Comparison of ENCODE assay signal across 22 cellular contexts in the genomic region with DNA sequence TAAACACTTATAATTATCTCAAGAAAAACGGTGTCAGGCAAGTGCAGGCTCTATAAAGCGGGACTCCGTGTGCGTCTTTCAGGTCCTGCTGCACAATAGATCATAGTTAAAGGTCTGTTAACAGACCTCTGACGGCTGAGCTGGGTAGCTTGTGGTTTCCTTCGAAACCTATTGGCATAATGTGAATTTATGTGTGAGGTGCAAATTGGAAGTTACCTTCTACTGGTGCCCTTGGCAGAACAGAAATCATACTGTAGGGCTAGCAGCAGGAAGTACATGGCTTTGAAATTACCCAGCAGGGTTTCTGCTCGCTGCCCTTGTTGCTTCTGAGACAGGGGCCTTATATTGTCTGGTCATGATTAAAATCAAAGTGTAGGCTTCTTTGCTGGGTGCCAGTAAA.
DNase-seq lines count a peak whose midpoint lies in the region; ATAC-seq and TF ChIP-seq lines count a peak whose summit lies in the region.
"Had no signal": no experiment of that assay in that cellular context is flagged by ENCODE, and none has a peak within 500 bp of the region (broad histone marks: within the 10 kb centered on the region; RNA-seq: fewer than 3 reads in every experiment).

No MANE protein-coding gene starts in this region.

- peak in 1 of 2 experiments; percentile 59; a peak in 1 of 4 replicates for TF ChIP-seq EP300 in SK-N-SH (IDR thresholded peaks at IDR 0.05; ENCODE audit: borderline replicate concordance in 1 of 2, low read depth in 1 of 2, low read length in 1 of 2)

- H3K27me3 ChIP-seq in BE2C, result no peaks in the 10 kb centered on the region
- no peaks in the 10 kb centered on the region for H3K27me3 ChIP-seq in SK-N-SH (ENCODE audit: insufficient read depth)
- no peaks in the 10 kb centered on the region for H3K27me3 ChIP-seq in left ventricle myocardium inferior (ENCODE audit: low read depth)
- H3K27me3 ChIP-seq: SJCRH30 had no signal

- TF ChIP-seq RAD21 in SK-N-SH (IDR thresholded peaks at IDR 0.05; ENCODE audit: low read length), result peak; percentile 8; the same call in 1 of the 2 replicates

- H2AFZ ChIP-seq in SK-N-SH (ENCODE audit: low read depth), result no peak overlapping the region; the same call in 1 of the 2 replicates
- H2AFZ ChIP-seq: GM23248, PC-9 had no signal

- no peaks in the 10 kb centered on the region for H3F3A ChIP-seq in SK-N-SH (replicated peaks; ENCODE audit: insufficient read depth)

- peaks cover 49% of the 10 kb centered on the region for H3K4me1 ChIP-seq in BE2C
- H3K4me1 ChIP-seq in SK-N-SH (ENCODE audit: control insufficient read depth in 1 of 2, insufficient read depth in 2 of 2, low read depth in 1 of 2, low read length in 1 of 2), result peaks cover 0 to 27% of the 10 kb centered on the region in 2 experiments; a peak in 2 of 4 replicates
- H3K4me1 ChIP-seq in left ventricle myocardium inferior, result no peaks in the 10 kb centered on the region
- H3K4me1 ChIP-seq: A549, SJCRH30 had no signal

- CTCF ChIA-PET in SK-N-SH (lab: Yijun Ruan, JAX) (interaction anchor here (0.5 to 3.3 kb wide), 5 partner anchors 12 to 244 kb away, joined by 3 to 22 read pairs (median 3); no protein-coding TSS in a partner anchor), HEK293T (lab: Yijun Ruan, JAX) (no interaction called here)

- H3K4me3 ChIP-seq in BE2C (ENCODE audit: low read depth, low read length) (0 out of 2 replicates have a peak overlapping the region, but pooled peaks have one; percentile 1), SK-N-SH (ENCODE audit: low read depth in 2 of 2, low read length in 1 of 2) (no peak overlapping the region; a peak in 1 of 4 replicates), left ventricle myocardium inferior (peak overlapping the region; percentile 48)
- H3K4me3 ChIP-seq: A549, GM23248, PC-9, SJCRH30 had no signal

- POLR2A ChIA-PET in SK-N-SH (lab: Yijun Ruan, JAX), result interaction anchor here (1.4 to 3.3 kb wide), 7 partner anchors 184 to 229 kb away, joined by 4 to 30 read pairs (median 12); a partner anchor contains a TSS
- POLR2A ChIA-PET in HEK293T (lab: Yijun Ruan, JAX), result no interaction called here

- H3K9me3 ChIP-seq in BE2C (peaks cover 2% of the 10 kb centered on the region; the same call in 1 of the 2 replicates), SK-N-SH (no peaks in the 10 kb centered on the region), left ventricle myocardium inferior (replicated peaks) (peaks cover 18% of the 10 kb centered on the region)
- H3K9me3 ChIP-seq: A549, SJCRH30 had no signal

- DNase-seq in BE2C (no peak), SK-N-SH (no peak), left ventricle myocardium inferior (no peak), HEK293T (ENCODE audit: extremely low spot score) (no peak)
- no peak for DNase-seq in activated naive CD4-positive, alpha-beta T cell treated with Interleukin-2 at 50 U/mL for 16 hours
- DNase-seq: C1 segment of cervical spinal cord; CD8-positive, alpha-beta memory T cell; DMS79; GM23248; HCEC 1CT; KBM-7; NCI-H146; NCI-H2171 treated with DMSO at 0.1 percent for 48 hours; NCI-H774; PC-9; SJCRH30 had no signal

- H3K27ac ChIP-seq in SK-N-SH (ENCODE audit: low read depth in 2 of 2, low read length in 1 of 2), result peak overlapping the region in 1 of 2 experiments; percentile 96; a peak in 2 of 4 replicates
- H3K27ac ChIP-seq in left ventricle myocardium inferior (replicated peaks), result peak overlapping the region; percentile 87
- H3K27ac ChIP-seq: A549, GM23248, PC-9, RWPE1, SJCRH30 had no signal

- no peaks in the 10 kb centered on the region for H3K79me2 ChIP-seq in SK-N-SH (ENCODE audit: insufficient read depth)

- intact Hi-C loops in left ventricle myocardium inferior (cut with micrococcal nuclease), result loop anchor here (10.0 kb wide), 2 partner anchors 62 to 202 kb away; no protein-coding TSS in a partner anchor

- H4K20me1 ChIP-seq in SK-N-SH (ENCODE audit: insufficient read depth), result no peaks in the 10 kb centered on the region

- H3K9ac ChIP-seq in SK-N-SH, result no peak overlapping the region
- H3K9ac ChIP-seq: GM23248 had no signal

- H3K36me3 ChIP-seq in BE2C, result no peaks in the 10 kb centered on the region
- no peaks in the 10 kb centered on the region for H3K36me3 ChIP-seq in SK-N-SH (replicated peaks in 1 of 2; ENCODE audit: control insufficient read depth in 1 of 2, insufficient read depth in 2 of 2, low read length in 1 of 2)
- no peaks in the 10 kb centered on the region for H3K36me3 ChIP-seq in left ventricle myocardium inferior
- H3K36me3 ChIP-seq: SJCRH30 had no signal

- WGBS in SK-N-SH (ENCODE audit: low lambda C conversion rate), result 65% methylated on average over 7 of the region's 7 CpGs

- TF ChIP-seq CTCF in BE2C (IDR thresholded peaks at IDR 0.05; ENCODE audit: low read depth, low read length) (no peak), SK-N-SH (IDR thresholded peaks at IDR 0.05) (no peak), left ventricle myocardium inferior (IDR thresholded peaks at IDR 0.05; ENCODE audit: borderline replicate concordance) (no peak)

- no peak overlapping the region for H3K4me2 ChIP-seq in SK-N-SH
- H3K4me2 ChIP-seq: A549, PC-9 had no signal

- ATAC-seq in HG03432 (IDR thresholded peaks at IDR 0.05; ENCODE audit: unreplicated experiment), result peak; percentile 61
- ATAC-seq in HG03196 (IDR thresholded peaks at IDR 0.05; ENCODE audit: unreplicated experiment), result no peak
- ATAC-seq in HG02981 (IDR thresholded peaks at IDR 0.05; ENCODE audit: unreplicated experiment), result no peak
- ATAC-seq: A549, HepG2 had no signal

- no peaks in the 10 kb centered on the region for H3K9me2 ChIP-seq in SK-N-SH

TF ChIP-seq in SK-N-SH, 30 proteins besides CTCF, POLR2A, EP300 and RAD21 (continues in another document):
- no peak for TF ChIP-seq NFIC (IDR thresholded peaks at IDR 0.05; ENCODE audit: borderline replicate concordance)
- TF ChIP-seq, protein P1, sequence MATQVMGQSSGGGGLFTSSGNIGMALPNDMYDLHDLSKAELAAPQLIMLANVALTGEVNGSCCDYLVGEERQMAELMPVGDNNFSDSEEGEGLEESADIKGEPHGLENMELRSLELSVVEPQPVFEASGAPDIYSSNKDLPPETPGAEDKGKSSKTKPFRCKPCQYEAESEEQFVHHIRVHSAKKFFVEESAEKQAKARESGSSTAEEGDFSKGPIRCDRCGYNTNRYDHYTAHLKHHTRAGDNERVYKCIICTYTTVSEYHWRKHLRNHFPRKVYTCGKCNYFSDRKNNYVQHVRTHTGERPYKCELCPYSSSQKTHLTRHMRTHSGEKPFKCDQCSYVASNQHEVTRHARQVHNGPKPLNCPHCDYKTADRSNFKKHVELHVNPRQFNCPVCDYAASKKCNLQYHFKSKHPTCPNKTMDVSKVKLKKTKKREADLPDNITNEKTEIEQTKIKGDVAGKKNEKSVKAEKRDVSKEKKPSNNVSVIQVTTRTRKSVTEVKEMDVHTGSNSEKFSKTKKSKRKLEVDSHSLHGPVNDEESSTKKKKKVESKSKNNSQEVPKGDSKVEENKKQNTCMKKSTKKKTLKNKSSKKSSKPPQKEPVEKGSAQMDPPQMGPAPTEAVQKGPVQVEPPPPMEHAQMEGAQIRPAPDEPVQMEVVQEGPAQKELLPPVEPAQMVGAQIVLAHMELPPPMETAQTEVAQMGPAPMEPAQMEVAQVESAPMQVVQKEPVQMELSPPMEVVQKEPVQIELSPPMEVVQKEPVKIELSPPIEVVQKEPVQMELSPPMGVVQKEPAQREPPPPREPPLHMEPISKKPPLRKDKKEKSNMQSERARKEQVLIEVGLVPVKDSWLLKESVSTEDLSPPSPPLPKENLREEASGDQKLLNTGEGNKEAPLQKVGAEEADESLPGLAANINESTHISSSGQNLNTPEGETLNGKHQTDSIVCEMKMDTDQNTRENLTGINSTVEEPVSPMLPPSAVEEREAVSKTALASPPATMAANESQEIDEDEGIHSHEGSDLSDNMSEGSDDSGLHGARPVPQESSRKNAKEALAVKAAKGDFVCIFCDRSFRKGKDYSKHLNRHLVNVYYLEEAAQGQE (IDR thresholded peaks at IDR 0.05; ENCODE audit: low read depth, low read length), result no peak
- no peak for TF ChIP-seq RCOR1 (IDR thresholded peaks at IDR 0.05; ENCODE audit: low read length)
- peak; percentile 34; the same call in 1 of the 2 replicates for TF ChIP-seq GATA2 (CRISPR knock-in tag; IDR thresholded peaks at IDR 0.05)
- no peak for TF ChIP-seq FOSL2 (IDR thresholded peaks at IDR 0.05; ENCODE audit: borderline replicate concordance, low read depth)

TF ChIP-seq in HEK293T, 16 proteins besides CTCF, POLR2A, EP300 and RAD21:
- TF ChIP-seq SP1 (IDR thresholded peaks at IDR 0.05) (no peak), ELF4 (IDR thresholded peaks at IDR 0.05) (no peak), L3MBTL2 (conservative IDR thresholded peaks at IDR 0.05) (no peak), NFRKB (IDR thresholded peaks at IDR 0.05) (no peak), FOXK2 (IDR thresholded peaks at IDR 0.05) (no peak), ZNF384 (IDR thresholded peaks at IDR 0.05) (no peak), LEF1 (IDR thresholded peaks at IDR 0.05; ENCODE audit: borderline replicate concordance) (no peak), FOXA1 (IDR thresholded peaks at IDR 0.05) (no peak), TARDBP (IDR thresholded peaks at IDR 0.05) (no peak), SUZ12 (IDR thresholded peaks at IDR 0.05) (no peak)
TF ChIP-seq in HEK293T: peak in this region for 0.

Comparison
In these comparisons a context has a peak if more than half of its experiments do, and no peak if none do; other contexts are left out.
1. H3K4me3 ChIP-seq: peak in BE2C (single experiment) and left ventricle myocardium inferior (single experiment); none in SK-N-SH (0 of 2).